ENCODE assay signal across 12 cellular contexts in genomic region chr1:214581785-214582184, GRCh38. TPM values are rescaled to one million over a fixed set of nuclear protein-coding genes. Genes with fewer than 3 reads are reported as not detected.
DNase-seq lines count a peak whose midpoint lies in the region; ATAC-seq and TF ChIP-seq lines count a peak whose summit lies in the region.
"Had no signal": no experiment of that assay in that cellular context is flagged by ENCODE, and none has a peak within 500 bp of the region (broad histone marks: within the 10 kb centered on the region; RNA-seq: fewer than 3 reads in every experiment).

No MANE protein-coding gene starts in this region.

- CTCF ChIA-PET in BJ (lab: Yijun Ruan, JAX): interaction anchor here (0.6 to 19.9 kb wide), 8 partner anchors 9 to 248 kb away, joined by 3 to 473 read pairs (median 4); partner anchors contain the start of gene PTPN14

- no peak for TF ChIP-seq CTCF in BJ (IDR thresholded peaks at IDR 0.05; ENCODE audit: insufficient read depth, low read depth, low read length)

- no peaks in the 10 kb centered on the region for H3K27me3 ChIP-seq in BJ (ENCODE audit: control insufficient read depth, insufficient read depth, low read length)
- H3K27me3 ChIP-seq: Peyer's patch had no signal

- H3K4me3 ChIP-seq in BJ (ENCODE audit: low read depth, low read length): no peak overlapping the region
- H3K4me3 ChIP-seq: Peyer's patch had no signal

- no peaks in the 10 kb centered on the region for H3K36me3 ChIP-seq in BJ (ENCODE audit: control insufficient read depth, insufficient read depth, low read length)
- H3K36me3 ChIP-seq: Peyer's patch had no signal

- POLR2A ChIA-PET in BJ (lab: Charles Lee): interaction anchor here (0.5 kb wide), 1 partner anchor 29 kb away, joined by 7 read pairs; no protein-coding TSS in a partner anchor

- ATAC-seq in HG03354 (IDR thresholded peaks at IDR 0.05; ENCODE audit: poor library complexity, severe bottlenecking, unreplicated experiment): no peak
- no peak for ATAC-seq in HG03571 (IDR thresholded peaks at IDR 0.05; ENCODE audit: unreplicated experiment)
- no peak for ATAC-seq in GM21360 (IDR thresholded peaks at IDR 0.05; ENCODE audit: unreplicated experiment)
- ATAC-seq: natural killer cell treated with Interleukin-12 subunit alpha and Interleukin-12 subunit beta and Interleukin-15 and Interleukin-18, amount 100 ng/mL, for 72 hours had no signal

- DNase-seq in BJ (ENCODE audit: low read depth) (peak; percentile 37), HT1080 (ENCODE audit: low read depth) (peak; percentile 99), amniotic epithelial cell (ENCODE audit: low read depth) (peak; percentile 84), islet precursor cell (peak; percentile 87), NCI-H1092 (lab: John Stamatoyannopoulos, UW) (no peak)
- DNase-seq: activated CD4-positive, alpha-beta T cell treated with anti-CD3 and anti-CD28 coated beads, Interleukin-2, amount 10 ng/mL, durations not matched to agents 24 days and 14 days; DMS153; Peyer's patch had no signal

RNA-seq across cellular contexts. Expression of gene CENPF, which starts 21.2 kb away (rescaled TPM):
- 10.9 and 18.7 TPM in 2 replicates for polyA plus RNA-seq in BJ (2011; rRNA removed)
- polyA minus RNA-seq in BJ (2011; rRNA and poly(A)+ RNA removed): 6.4 and 9.0 TPM in 2 replicates
- 67.4 and 85.6 TPM in 2 replicates for total RNA-seq in HT1080 (2014; rRNA removed; shearing (Covaris generic))
- polyA plus RNA-seq in HT1080 (2015; cell fraction: cytosol; rRNA removed): 43.7 and 65.0 TPM in 2 replicates
- polyA plus RNA-seq in HT1080 (2015; cell fraction: nucleus; rRNA removed): 204 and 219 TPM in 2 replicates

RNA-seq across cellular contexts. Expression of gene PTPN14, which starts 30.4 kb away (rescaled TPM):
- polyA plus RNA-seq in BJ (2011; rRNA removed): 23.7 and 29.4 TPM in 2 replicates
- 77.0 and 78.1 TPM in 2 replicates for polyA minus RNA-seq in BJ (2011; rRNA and poly(A)+ RNA removed)
- 47.5 and 63.0 TPM in 2 replicates for total RNA-seq in HT1080 (2014; rRNA removed; shearing (Covaris generic))
- polyA plus RNA-seq in HT1080 (2015; cell fraction: cytosol; rRNA removed): 45.8 and 70.0 TPM in 2 replicates
- 104 and 120 TPM in 2 replicates for polyA plus RNA-seq in HT1080 (2015; cell fraction: nucleus; rRNA removed)
